15 cellular contexts compared by ENCODE assay signal in genomic region chr13:113245858-113246791, GRCh38. TPM values are rescaled to one million over a fixed set of nuclear protein-coding genes. Genes with fewer than 3 reads are reported as not detected.
DNase-seq lines count a peak whose midpoint lies in the region; ATAC-seq and TF ChIP-seq lines count a peak whose summit lies in the region.
"Had no signal": no experiment of that assay in that cellular context is flagged by ENCODE, and none has a peak within 500 bp of the region (broad histone marks: within the 10 kb centered on the region; RNA-seq: fewer than 3 reads in every experiment).

No MANE protein-coding gene starts in this region.

- intact Hi-C loops in lower lobe of right lung (cut with DNase I) = no loop called here
- intact Hi-C loops in prostate gland (cut with DNase I) = no loop called here

- no peaks in the 10 kb centered on the region for H3K27me3 ChIP-seq in BE2C
- H3K27me3 ChIP-seq in lower lobe of right lung (ENCODE audit: low read depth) = no peaks in the 10 kb centered on the region
- no peaks in the 10 kb centered on the region for H3K27me3 ChIP-seq in prostate gland (replicated peaks; ENCODE audit: insufficient read depth)
- H3K27me3 ChIP-seq: vagina had no signal

- H3K4me1 ChIP-seq in BE2C (no peaks in the 10 kb centered on the region), lower lobe of right lung (no peaks in the 10 kb centered on the region), prostate gland (replicated peaks) (no peaks in the 10 kb centered on the region)
- H3K4me1 ChIP-seq: vagina had no signal

- H3K27me3 Mint-ChIP-seq in chondrocyte (ENCODE audit: low read depth) = no peaks in the 10 kb centered on the region
- H3K27me3 Mint-ChIP-seq in natural killer cell treated with Interleukin-12 subunit alpha and Interleukin-12 subunit beta and Interleukin-15 and Interleukin-18, amount 100 ng/mL, for 72 hours = no peaks in the 10 kb centered on the region
- H3K27me3 Mint-ChIP-seq: activated naive CD8-positive, alpha-beta T cell treated with anti-CD3 and anti-CD28 coated beads for 36 hours; CD8-positive, alpha-beta memory T cell had no signal

- H3K36me3 Mint-ChIP-seq in chondrocyte (ENCODE audit: low read depth) = peaks cover 50% of the 10 kb centered on the region
- H3K36me3 Mint-ChIP-seq in natural killer cell treated with Interleukin-12 subunit alpha and Interleukin-12 subunit beta and Interleukin-15 and Interleukin-18, amount 100 ng/mL, for 72 hours = peaks cover 44% of the 10 kb centered on the region

- DNase-seq in BE2C (no peak), HuH-7 (ENCODE audit: low spot score) (peak; percentile 33), chondrocyte (ENCODE audit: low spot score) (no peak), lower lobe of right lung (no peak), prostate gland (ENCODE audit: low spot score) (no peak), NCI-H345 treated with DMSO at 0.1 percent for 48 hours (lab: John Stamatoyannopoulos, UW; ENCODE audit: unreplicated experiment) (no peak)
- DNase-seq in natural killer cell treated with Interleukin-12 subunit alpha and Interleukin-12 subunit beta and Interleukin-15 and Interleukin-18, amount 100 ng/mL, for 72 hours (ENCODE audit: low spot score) = no peak
- DNase-seq: activated CD4-positive, alpha-beta T cell treated with anti-CD3 and anti-CD28 coated beads, Interleukin-2, amount 50 U/mL, for 4 hours; activated naive CD8-positive, alpha-beta T cell treated with anti-CD3 and anti-CD28 coated beads for 36 hours; CD8-positive, alpha-beta memory T cell; NCI-H524 had no signal

- no peaks in the 10 kb centered on the region for H3K9me3 Mint-ChIP-seq in chondrocyte (ENCODE audit: low read depth)
- no peaks in the 10 kb centered on the region for H3K9me3 Mint-ChIP-seq in natural killer cell treated with Interleukin-12 subunit alpha and Interleukin-12 subunit beta and Interleukin-15 and Interleukin-18, amount 100 ng/mL, for 72 hours
- H3K9me3 Mint-ChIP-seq: activated naive CD8-positive, alpha-beta T cell treated with anti-CD3 and anti-CD28 coated beads for 36 hours; CD8-positive, alpha-beta memory T cell had no signal

- peaks cover 65% of the 10 kb centered on the region for H3K36me3 ChIP-seq in BE2C
- peaks cover 99% of the 10 kb centered on the region for H3K36me3 ChIP-seq in lower lobe of right lung
- peaks cover 0 to 17% of the 10 kb centered on the region in 2 donors for H3K36me3 ChIP-seq in prostate gland

- WGBS in prostate gland = 70% methylated on average over 10 of the region's 10 CpGs

- no peaks in the 10 kb centered on the region for H3K4me1 Mint-ChIP-seq in chondrocyte (ENCODE audit: low read depth)
- peaks cover 0 to 3% of the 10 kb centered on the region in 2 donors for H3K4me1 Mint-ChIP-seq in natural killer cell treated with Interleukin-12 subunit alpha and Interleukin-12 subunit beta and Interleukin-15 and Interleukin-18, amount 100 ng/mL, for 72 hours (ENCODE audit: low read depth in 2 of 2)
- H3K4me1 Mint-ChIP-seq: activated naive CD8-positive, alpha-beta T cell treated with anti-CD3 and anti-CD28 coated beads for 36 hours had no signal

- H3K9me3 ChIP-seq in BE2C (no peaks in the 10 kb centered on the region), lower lobe of right lung (no peaks in the 10 kb centered on the region), prostate gland (no peaks in the 10 kb centered on the region)
- H3K9me3 ChIP-seq: vagina had no signal

- ATAC-seq in lower lobe of right lung = peak; percentile 88
- no peak for ATAC-seq in GM18873 (IDR thresholded peaks at IDR 0.05; ENCODE audit: low FRiP score, unreplicated experiment)
- no peak for ATAC-seq in natural killer cell treated with Interleukin-12 subunit alpha and Interleukin-12 subunit beta and Interleukin-15 and Interleukin-18, amount 100 ng/mL, for 72 hours

- TF ChIP-seq CTCF in BE2C (IDR thresholded peaks at IDR 0.05; ENCODE audit: low read depth, low read length) = peak; percentile 36
- TF ChIP-seq CTCF in chondrocyte (IDR thresholded peaks at IDR 0.05) = peak; percentile 59
- TF ChIP-seq CTCF in lower lobe of right lung (IDR thresholded peaks at IDR 0.05) = peak; percentile 40
- TF ChIP-seq CTCF in prostate gland (IDR thresholded peaks at IDR 0.05) = peak in 1 of 4 experiments; percentile 9

- no peak overlapping the region for H3K4me3 Mint-ChIP-seq in chondrocyte (ENCODE audit: unreplicated experiment)
- H3K4me3 Mint-ChIP-seq in natural killer cell treated with Interleukin-12 subunit alpha and Interleukin-12 subunit beta and Interleukin-15 and Interleukin-18, amount 100 ng/mL, for 72 hours = no peak overlapping the region
- H3K4me3 Mint-ChIP-seq: activated naive CD8-positive, alpha-beta T cell treated with anti-CD3 and anti-CD28 coated beads for 36 hours; CD8-positive, alpha-beta memory T cell had no signal

- H3K4me3 ChIP-seq in BE2C (ENCODE audit: low read depth, low read length) (no peak overlapping the region), lower lobe of right lung (no peak overlapping the region), prostate gland (no peak overlapping the region)
- H3K4me3 ChIP-seq: SK-N-MC, vagina had no signal

- H3K27ac ChIP-seq in lower lobe of right lung (no peak overlapping the region), prostate gland (no peak overlapping the region)
- H3K27ac ChIP-seq: KMS-11, SK-N-MC, vagina had no signal

- no peak for TF ChIP-seq POLR2A in prostate gland (IDR thresholded peaks at IDR 0.05)

- no peak overlapping the region for H3K27ac Mint-ChIP-seq in chondrocyte (ENCODE audit: unreplicated experiment)
- peak overlapping the region in 1 of 2 donors; percentile 35 for H3K27ac Mint-ChIP-seq in natural killer cell treated with Interleukin-12 subunit alpha and Interleukin-12 subunit beta and Interleukin-15 and Interleukin-18, amount 100 ng/mL, for 72 hours
- H3K27ac Mint-ChIP-seq: activated naive CD8-positive, alpha-beta T cell treated with anti-CD3 and anti-CD28 coated beads for 36 hours had no signal

RNA-seq across cellular contexts. Expression of gene CUL4A, which starts 36.7 kb away (rescaled TPM):
- 82.5 TPM for polyA plus RNA-seq in BE2C (2012; ENCODE audit: insufficient read depth, insufficient read length, low read depth)
- total RNA-seq in chondrocyte = 63.7 to 64.6 TPM (median 64.1 TPM) in 3 replicates
- total RNA-seq in lower lobe of right lung = 60.1 TPM
- total RNA-seq in prostate gland = 100 to 1,000 TPM; 103 to 185 TPM
- 10 to 100 TPM; 51.4 to 86.2 TPM for total RNA-seq in natural killer cell treated with Interleukin-12 subunit alpha and Interleukin-12 subunit beta and Interleukin-15 and Interleukin-18, amount 100 ng/mL, for 72 hours

RNA-seq across cellular contexts. Expression of gene PCID2, which starts 37.7 kb away (rescaled TPM):
- polyA plus RNA-seq in BE2C (2012; ENCODE audit: insufficient read depth, insufficient read length, low read depth) = 49.4 TPM
- total RNA-seq in chondrocyte (32.9 to 42.8 TPM (median 33.7 TPM) in 3 replicates), lower lobe of right lung (35.1 TPM), prostate gland (10 to 100 TPM; 47.7 to 48.6 TPM)
- total RNA-seq in natural killer cell treated with Interleukin-12 subunit alpha and Interleukin-12 subunit beta and Interleukin-15 and Interleukin-18, amount 100 ng/mL, for 72 hours = 10 to 100 TPM; 29.4 to 68.3 TPM

RNA-seq across cellular contexts. Expression of gene LAMP1, which starts 50.9 kb away (rescaled TPM):
- polyA plus RNA-seq in BE2C (2012; ENCODE audit: insufficient read depth, insufficient read length, low read depth) = 138 TPM
- total RNA-seq in chondrocyte = 329 to 361 TPM (median 332 TPM) in 3 replicates
- 353 TPM for total RNA-seq in lower lobe of right lung
- 100 to 1,000 TPM; 214 to 246 TPM for total RNA-seq in prostate gland
- 100 to 1,000 TPM; 104 to 108 TPM for total RNA-seq in natural killer cell treated with Interleukin-12 subunit alpha and Interleukin-12 subunit beta and Interleukin-15 and Interleukin-18, amount 100 ng/mL, for 72 hours

Comparison
In these comparisons a context has a peak if more than half of its experiments do, and no peak if none do; other contexts are left out.
1. ATAC-seq: peak in lower lobe of right lung (2 of 2); none in GM18873 (single experiment) and natural killer cell treated with Interleukin-12 subunit alpha and Interleukin-12 subunit beta and Interleukin-15 and Interleukin-18, amount 100 ng/mL, for 72 hours (0 of 2).